In the genomic region with DNA sequence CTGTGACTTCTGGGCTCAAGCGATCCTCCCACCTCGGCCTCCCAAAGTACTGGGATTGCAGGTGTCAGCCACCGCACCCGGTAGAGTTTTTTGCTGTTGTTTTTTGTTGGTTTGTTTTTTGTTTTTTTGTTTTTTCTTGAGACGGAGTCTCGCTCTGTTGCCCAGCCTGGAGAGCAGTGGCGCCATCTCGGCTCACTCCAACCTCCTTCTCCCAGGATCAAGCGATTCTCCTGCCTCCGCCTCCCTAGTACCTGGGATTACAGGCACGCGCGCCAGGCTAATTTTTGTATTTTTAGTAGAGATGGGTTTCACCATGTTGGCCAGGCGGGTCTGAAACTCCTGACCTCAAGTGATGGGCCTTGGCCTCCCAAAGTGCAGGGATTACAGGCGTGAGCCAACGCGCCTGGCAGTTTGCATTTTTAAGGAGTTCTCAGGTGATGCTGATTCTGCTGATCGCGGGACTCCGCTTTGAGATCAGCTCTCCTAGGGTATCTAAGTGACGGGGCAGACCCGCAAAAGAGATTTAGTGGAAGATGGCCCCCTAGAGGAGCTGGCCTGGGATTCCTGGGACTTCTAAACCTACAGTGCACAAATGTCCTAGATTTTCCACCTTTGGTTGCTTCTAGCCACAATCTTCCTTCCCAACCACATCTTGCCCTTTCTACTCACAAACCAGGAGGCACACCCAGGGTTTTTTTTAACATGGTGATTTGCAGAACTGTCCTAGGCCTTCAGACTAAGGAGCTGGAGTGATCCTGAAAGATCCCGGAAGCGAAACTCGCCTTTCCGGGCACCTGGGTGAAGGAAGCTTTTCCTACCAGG, we compare ENCODE assay signal across 8 cellular contexts. TPM values are rescaled to one million over a fixed set of nuclear protein-coding genes. Genes with fewer than 3 reads are reported as not detected.
A peak's percentile ranks its signal among the peaks of the same experiment; 100 is the strongest.
DNase-seq lines count a peak whose midpoint lies in the region; ATAC-seq and TF ChIP-seq lines count a peak whose summit lies in the region.

No MANE protein-coding gene starts in this region.

- CTCF ChIA-PET in BJ (lab: Yijun Ruan, JAX): interaction anchor here (0.6 to 6.8 kb wide), 7 partner anchors 9 to 226 kb away, joined by 3 to 27 read pairs (median 3); no protein-coding TSS in a partner anchor
- CTCF ChIA-PET in T-cell (lab: Charles Lee): interaction anchor here in 1 of 2 donors (0.8 kb wide), 1 partner anchor 1901 kb away, joined by 3 read pairs; no protein-coding TSS in a partner anchor

- peak overlapping the region; percentile 64 for H3K4me3 ChIP-seq in BJ (ENCODE audit: low read depth, low read length)
- peak overlapping the region; percentile 49 for H3K4me3 ChIP-seq in H7 (ENCODE audit: insufficient read depth, low read depth, low read length)
- peak overlapping the region; percentile 80 for H3K4me3 ChIP-seq in fibroblast of the aortic adventitia (ENCODE audit: low read depth, low read length)
- H3K4me3 ChIP-seq in rectal smooth muscle tissue (ENCODE audit: low read length): peak overlapping the region; percentile 95

- ATAC-seq in T-cell (replicated peaks in 1 of 4) (no peak), GM21390 (IDR thresholded peaks at IDR 0.05; ENCODE audit: unreplicated experiment) (no peak)

- TF ChIP-seq CTCF in BJ (IDR thresholded peaks at IDR 0.05; ENCODE audit: insufficient read depth, low read depth, low read length) (peak; percentile 34), fibroblast of the aortic adventitia (IDR thresholded peaks at IDR 0.05; ENCODE audit: insufficient read depth, low read length) (peak; percentile 4)

- H3K27ac Mint-ChIP-seq in T-cell: no peak overlapping the region

- H3K27ac ChIP-seq in rectal smooth muscle tissue (ENCODE audit: low read depth, low read length): no peak overlapping the region

- peaks cover 31 to 34% of the 10 kb centered on the region in 2 donors for H3K27me3 Mint-ChIP-seq in T-cell

- POLR2A ChIA-PET in BJ (lab: Charles Lee): interaction anchor here (0.6 kb wide), 1 partner anchor 77 kb away, joined by 9 read pairs; no protein-coding TSS in a partner anchor
- POLR2A ChIA-PET in T-cell (lab: Charles Lee): no interaction called here

- H3K4me1 Mint-ChIP-seq in T-cell: peaks cover 21 to 29% (median 24%) of the 10 kb centered on the region in 3 donors

- DNase-seq in BJ (ENCODE audit: low read depth) (no peak), H7 (peak; percentile 74), T-cell (no peak), fibroblast of the aortic adventitia (ENCODE audit: low read depth) (peak; percentile 39), NCI-H128 (lab: John Stamatoyannopoulos, UW; ENCODE audit: unreplicated experiment) (no peak), NCI-H2171 treated with DMSO at 0.1 percent for 48 hours (lab: John Stamatoyannopoulos, UW) (no peak)

- H3K4me3 Mint-ChIP-seq in T-cell: peak overlapping the region; percentile 92 to 93 (median 93)

- no peaks in the 10 kb centered on the region for H3K36me3 Mint-ChIP-seq in T-cell

- H3K9ac ChIP-seq in rectal smooth muscle tissue (ENCODE audit: low read length): peak overlapping the region; percentile 67

- H3K36me3 ChIP-seq in BJ (ENCODE audit: control insufficient read depth, insufficient read depth, low read length) (no peaks in the 10 kb centered on the region), H7 (replicated peaks; ENCODE audit: control insufficient read depth, insufficient read depth, low read length) (no peaks in the 10 kb centered on the region), rectal smooth muscle tissue (ENCODE audit: control insufficient read depth, insufficient read depth, low read length) (no peaks in the 10 kb centered on the region)

- no peaks in the 10 kb centered on the region for H3K9me3 Mint-ChIP-seq in T-cell

- no peaks in the 10 kb centered on the region for H3K27me3 ChIP-seq in BJ (ENCODE audit: control insufficient read depth, insufficient read depth, low read length)
- no peaks in the 10 kb centered on the region for H3K27me3 ChIP-seq in H7 (ENCODE audit: control insufficient read depth, insufficient read depth, low read length)
- H3K27me3 ChIP-seq in rectal smooth muscle tissue (ENCODE audit: control insufficient read depth, insufficient read depth, low read length): no peaks in the 10 kb centered on the region

- no peaks in the 10 kb centered on the region for H3K4me1 ChIP-seq in rectal smooth muscle tissue (ENCODE audit: control insufficient read depth, insufficient read depth, low read length)

RNA-seq across cellular contexts. Expression of a gene that starts 45.2 kb away (rescaled TPM):
- not detected in 2 replicates for polyA plus RNA-seq in BJ (2011; rRNA removed)
- polyA minus RNA-seq in BJ (2011; rRNA and poly(A)+ RNA removed): not detected in 2 replicates
- total RNA-seq in H7 (2014; rRNA removed; shearing (Covaris generic)): 0.97 and 2.1 TPM in 2 replicates
- not detected for total RNA-seq in T-cell
- total RNA-seq in fibroblast of the aortic adventitia (ENCODE audit: low replicate concordance): not detected in 2 replicates

RNA-seq across cellular contexts. Expression of a gene that starts 45.9 kb away (rescaled TPM):
- polyA plus RNA-seq in BJ (2011; rRNA removed): 7.7 and 8.0 TPM in 2 replicates
- 4.1 and 6.8 TPM in 2 replicates for polyA minus RNA-seq in BJ (2011; rRNA and poly(A)+ RNA removed)
- 3.3 and 4.5 TPM in 2 replicates for total RNA-seq in H7 (2014; rRNA removed; shearing (Covaris generic))
- total RNA-seq in T-cell (1 to 10 TPM in 4 of 5 donors, under 1 TPM in 1; 0.88 to 1.7 (median 1.3) TPM), fibroblast of the aortic adventitia (ENCODE audit: low replicate concordance) (0.16 and 4.5 TPM in 2 replicates)

RNA-seq across cellular contexts. Expression of a gene that starts 53.5 kb away (rescaled TPM):
- polyA plus RNA-seq in BJ (2011; rRNA removed): not detected in 2 replicates
- polyA minus RNA-seq in BJ (2011; rRNA and poly(A)+ RNA removed): not detected in 2 replicates
- total RNA-seq in H7 (2014; rRNA removed; shearing (Covaris generic)): 0.87 TPM in 1 of 2 replicates, not detected in the other
- total RNA-seq in T-cell (not detected), fibroblast of the aortic adventitia (ENCODE audit: low replicate concordance) (not detected in 2 replicates)

Comparison
In these comparisons a context has a peak if more than half of its experiments do, and no peak if none do; other contexts are left out.
1. DNase-seq: peak in H7 (single experiment) and fibroblast of the aortic adventitia (single experiment); none in BJ (single experiment), T-cell (0 of 34), NCI-H128 (single experiment) and NCI-H2171 treated with DMSO at 0.1 percent for 48 hours (single experiment).
2. Peak in every context shown above with its lines, with median percentiles within 50 percentile points of each other: H3K4me3 ChIP-seq.